ENCODE assay signal across 12 cellular contexts in genomic region chr9:136645903-136646754, GRCh38. TPM values are rescaled to one million over a fixed set of nuclear protein-coding genes. Genes with fewer than 3 reads are reported as not detected.
DNase-seq lines count a peak whose midpoint lies in the region; ATAC-seq, FAIRE-seq and TF ChIP-seq lines count a peak whose summit lies in the region.
"Had no signal": no experiment of that assay in that cellular context is flagged by ENCODE, and none has a peak within 500 bp of the region (broad histone marks: within the 10 kb centered on the region; RNA-seq: fewer than 3 reads in every experiment).

No MANE protein-coding gene starts in this region.

- peak in 1 of 2 experiments; percentile 71; a peak in 2 of 4 replicates for TF ChIP-seq POLR2A in HepG2 (IDR thresholded peaks at IDR 0.05; ENCODE audit: insufficient read depth in 1 of 2, low read depth in 2 of 2, low read length in 2 of 2)

- no peaks in the 10 kb centered on the region for H3K36me3 ChIP-seq in HepG2 (replicated peaks in 1 of 2; ENCODE audit: control insufficient read depth in 1 of 2, insufficient read depth in 2 of 2, low read length in 2 of 2)
- no peaks in the 10 kb centered on the region for H3K36me3 ChIP-seq in subcutaneous abdominal adipose tissue (ENCODE audit: control insufficient read depth in 5 of 5, insufficient read depth in 5 of 5, low read length in 5 of 5)

- peak overlapping the region; percentile 44 to 67 (median 51); a peak in 5 of 6 replicates for H3K4me3 ChIP-seq in HepG2 (replicated peaks in 1 of 3; ENCODE audit: insufficient read depth in 1 of 3, low read depth in 2 of 3, low read length in 3 of 3)
- H3K4me3 ChIP-seq in subcutaneous abdominal adipose tissue (ENCODE audit: low read depth in 1 of 5, low read length in 5 of 5), result peak overlapping the region in 4 of 5 donors; percentile 30 to 68 (median 58)

- intact Hi-C loops in HepG2 (cut with micrococcal nuclease; ENCODE audit: unreplicated experiment), result loop anchor here (5.0 kb wide), 1 partner anchor 46 kb away; no protein-coding TSS in a partner anchor

- H3K9me3 ChIP-seq in HepG2 (ENCODE audit: low read length), result no peaks in the 10 kb centered on the region
- H3K9me3 ChIP-seq in subcutaneous abdominal adipose tissue (ENCODE audit: control insufficient read depth in 5 of 5, low read length in 5 of 5), result no peaks in the 10 kb centered on the region

- H3K27ac ChIP-seq in HepG2 (ENCODE audit: extremely low read length, insufficient read depth, low read length) (peak overlapping the region; percentile 13), subcutaneous abdominal adipose tissue (ENCODE audit: low read depth, low read length) (peak overlapping the region; percentile 85)
- H3K27ac ChIP-seq: epithelial cell of prostate, KMS-11 had no signal

- WGBS in HepG2 (ENCODE audit: low lambda C conversion rate), result 43% methylated on average over 1 of the region's 40 CpGs

- no peak for TF ChIP-seq RAD21 in HepG2 (CRISPR knock-in tag; IDR thresholded peaks at IDR 0.05)

- in situ Hi-C loops in HepG2 (cut with HindIII; ENCODE audit: extremely low pct_ligation_motif_present, low pct_unique_long_range_greater_than_20kb), result loop anchor here (25.0 kb wide), 1 partner anchor 309 kb away; the partner anchor contains the start of gene GPSM1

- H4K20me1 ChIP-seq in HepG2 (ENCODE audit: insufficient read depth, low read length), result no peaks in the 10 kb centered on the region

- TF ChIP-seq CTCF in HepG2 (CRISPR knock-in tag; IDR thresholded peaks at IDR 0.05), result peak; percentile 60

- BruUV-seq in HepG2 (replicated peaks; lab: Mats Ljungman, UMichigan), result no TSS peak

- peaks cover 40% of the 10 kb centered on the region for H3K4me1 ChIP-seq in HepG2 (ENCODE audit: insufficient read depth, low read length)
- peaks cover 3 to 66% (median 33%) of the 10 kb centered on the region in 5 donors for H3K4me1 ChIP-seq in subcutaneous abdominal adipose tissue (ENCODE audit: control insufficient read depth in 5 of 5, insufficient read depth in 5 of 5, low read length in 5 of 5)

- DNase-seq in Kasumi-1 (lab: John Stamatoyannopoulos, UW) (peak; percentile 56 to 81), dermis blood vessel endothelial cell (peak; percentile 98), HepG2 (ENCODE audit: low spot score) (peak; percentile 24), NCI-H1417 (lab: John Stamatoyannopoulos, UW) (no peak), AG08395 (ENCODE audit: low spot score) (no peak)
- DNase-seq: DMS79 treated with DMSO at 0.1 percent for 48 hours, NCI-H748 treated with DMSO at 0.1 percent for 48 hours had no signal

- ATAC-seq in HepG2 (peak; percentile 69), HG03039 (IDR thresholded peaks at IDR 0.05; ENCODE audit: unreplicated experiment) (no peak), GM21723 (IDR thresholded peaks at IDR 0.05; ENCODE audit: unreplicated experiment) (no peak)

- TF ChIP-seq EP300 in HepG2 (IDR thresholded peaks at IDR 0.05; ENCODE audit: low read depth in 2 of 2, low read length in 2 of 2) (no peak), HepG2 (CRISPR knock-in tag; IDR thresholded peaks at IDR 0.05; ENCODE audit: borderline replicate concordance) (no peak)

- POLR2A ChIA-PET in HepG2 (lab: Yijun Ruan, JAX), result interaction anchor here (0.6 kb wide), 1 partner anchor 145 kb away, joined by 3 read pairs; no protein-coding TSS in a partner anchor

- H2AFZ ChIP-seq in HepG2 (ENCODE audit: low read length), result no peak overlapping the region

- CTCF ChIA-PET in HepG2 (lab: Yijun Ruan, JAX; ENCODE audit: low intra/inter-chr PET ratio, low total read pairs), result interaction anchor here (1.5 kb wide), 1 partner anchor 48 kb away, joined by 3 read pairs; no protein-coding TSS in a partner anchor

- no peak for FAIRE-seq in HepG2 (lab: Jason Lieb, UNC)

- peak overlapping the region; percentile 88 for H3K4me2 ChIP-seq in HepG2 (ENCODE audit: low read depth, low read length)
- H3K4me2 ChIP-seq: KMS-11 had no signal

- H3K79me2 ChIP-seq in HepG2 (ENCODE audit: insufficient read depth, low read length), result no peaks in the 10 kb centered on the region

- H3K27me3 ChIP-seq in HepG2 (ENCODE audit: control insufficient read depth in 1 of 2, insufficient read depth in 2 of 2, low read length in 2 of 2) (peaks cover 2 to 31% of the 10 kb centered on the region in 2 experiments), subcutaneous abdominal adipose tissue (ENCODE audit: control insufficient read depth in 5 of 5, insufficient read depth in 4 of 5, low read length in 5 of 5) (peaks cover 0 to 15% (median 13%) of the 10 kb centered on the region in 5 donors)

- H3K9ac ChIP-seq in HepG2 (ENCODE audit: insufficient read depth, low read depth, low read length) (peak overlapping the region; percentile 45), subcutaneous abdominal adipose tissue (ENCODE audit: low read length in 5 of 5) (peak overlapping the region in 3 of 5 donors; percentile 56 to 71 (median 68))
- H3K9ac ChIP-seq: KMS-11 had no signal

TF ChIP-seq in HepG2, 621 proteins besides CTCF, POLR2A, EP300 and RAD21 (continues in another document):
- TF ChIP-seq ZNF431 (CRISPR knock-in tag; IDR thresholded peaks at IDR 0.05; ENCODE audit: borderline replicate concordance, low read depth) (no peak), PATZ1 (CRISPR knock-in tag; IDR thresholded peaks at IDR 0.05) (peak; percentile 60), NFYB (CRISPR knock-in tag; IDR thresholded peaks at IDR 0.05) (no peak), TBX2 (CRISPR knock-in tag; IDR thresholded peaks at IDR 0.05; ENCODE audit: borderline replicate concordance) (peak; percentile 16; the same call in 1 of the 2 replicates)

RNA-seq across cellular contexts. Expression of gene EGFL7, which starts 16.6 kb away (rescaled TPM):
- total RNA-seq in dermis blood vessel endothelial cell, result 571 and 768 TPM in 2 replicates
- total RNA-seq in HepG2 (2016; rRNA removed; fragmentation: Illumina TruSeq; extraction: Trizol), result 0.20 TPM in 1 of 2 replicates, not detected in the other
- 0.61 and 0.88 TPM in 2 replicates for total RNA-seq in HepG2 (2016; cell fraction: cytosol; rRNA removed; fragmentation: Illumina TruSeq; extraction: Trizol; ENCODE audit: low read depth)
- 0.19 and 0.32 TPM in 2 replicates for total RNA-seq in HepG2 (2016; cell fraction: insoluble cytoplasmic fraction; rRNA removed; fragmentation: Illumina TruSeq; extraction: Trizol)
- total RNA-seq in HepG2 (2016; cell fraction: membrane; rRNA removed; fragmentation: Illumina TruSeq; extraction: Trizol), result 0.59 and 0.93 TPM in 2 replicates
- total RNA-seq in HepG2 (2016; cell fraction: nucleus; rRNA removed; fragmentation: Illumina TruSeq; extraction: Trizol), result 0.40 TPM in 1 of 2 replicates, not detected in the other
- polyA plus RNA-seq in HepG2 (2011; rRNA removed), result 5.1 and 10.3 TPM in 2 replicates
- 7.6 and 12.5 TPM in 2 replicates for polyA plus RNA-seq in HepG2 (2011; cell fraction: cytosol; rRNA removed)
- 20.6 and 22.6 TPM in 2 replicates for polyA plus RNA-seq in HepG2 (2011; cell fraction: nucleus; rRNA removed)
- polyA plus RNA-seq in HepG2 (2012), result 1.6 and 2.3 TPM in 2 replicates
- 0.54 and 0.89 TPM in 2 replicates for polyA plus RNA-seq in HepG2 (2016; cell fraction: cytosol; fragmentation: Illumina TruSeq; extraction: Trizol; ENCODE audit: low read depth)
- polyA plus RNA-seq in HepG2 (2016; cell fraction: insoluble cytoplasmic fraction; fragmentation: Illumina TruSeq; extraction: Trizol; ENCODE audit: low read depth), result 0.20 and 0.56 TPM in 2 replicates
- 0.68 and 0.72 TPM in 2 replicates for polyA plus RNA-seq in HepG2 (2016; cell fraction: membrane; fragmentation: Illumina TruSeq; extraction: Trizol; ENCODE audit: low read depth)
- not detected in 2 replicates for polyA plus RNA-seq in HepG2 (2016; cell fraction: nucleus; fragmentation: Illumina TruSeq; extraction: Trizol; ENCODE audit: insufficient read depth, low read depth)
- 3.6 and 4.7 TPM in 2 replicates for polyA minus RNA-seq in HepG2 (2011; rRNA and poly(A)+ RNA removed; ENCODE audit: low replicate concordance)
- 3.1 and 3.3 TPM in 2 replicates for polyA minus RNA-seq in HepG2 (2011; cell fraction: cytosol; rRNA and poly(A)+ RNA removed)
- polyA minus RNA-seq in HepG2 (2011; cell fraction: nucleus; rRNA and poly(A)+ RNA removed), result 1.9 and 3.0 TPM in 2 replicates

RNA-seq across cellular contexts. Expression of gene AGPAT2, which starts 41.1 kb away (rescaled TPM):
- total RNA-seq in dermis blood vessel endothelial cell (46.1 and 62.6 TPM in 2 replicates), HepG2 (2016; rRNA removed; fragmentation: Illumina TruSeq; extraction: Trizol) (2.5 and 3.9 TPM in 2 replicates)
- 5.2 and 5.9 TPM in 2 replicates for total RNA-seq in HepG2 (2016; cell fraction: cytosol; rRNA removed; fragmentation: Illumina TruSeq; extraction: Trizol; ENCODE audit: low read depth)
- 2.1 and 3.5 TPM in 2 replicates for total RNA-seq in HepG2 (2016; cell fraction: insoluble cytoplasmic fraction; rRNA removed; fragmentation: Illumina TruSeq; extraction: Trizol)
- total RNA-seq in HepG2 (2016; cell fraction: membrane; rRNA removed; fragmentation: Illumina TruSeq; extraction: Trizol), result 6.3 and 6.7 TPM in 2 replicates
- 3.1 and 3.9 TPM in 2 replicates for total RNA-seq in HepG2 (2016; cell fraction: nucleus; rRNA removed; fragmentation: Illumina TruSeq; extraction: Trizol)
- polyA plus RNA-seq in HepG2 (2011; rRNA removed), result 25.8 and 33.0 TPM in 2 replicates
- polyA plus RNA-seq in HepG2 (2011; cell fraction: cytosol; rRNA removed), result 34.1 and 37.6 TPM in 2 replicates
- 32.1 and 35.6 TPM in 2 replicates for polyA plus RNA-seq in HepG2 (2011; cell fraction: nucleus; rRNA removed)
- polyA plus RNA-seq in HepG2 (2012), result 9.3 and 10.6 TPM in 2 replicates
- 8.4 and 9.1 TPM in 2 replicates for polyA plus RNA-seq in HepG2 (2016; cell fraction: cytosol; fragmentation: Illumina TruSeq; extraction: Trizol; ENCODE audit: low read depth)
- polyA plus RNA-seq in HepG2 (2016; cell fraction: insoluble cytoplasmic fraction; fragmentation: Illumina TruSeq; extraction: Trizol; ENCODE audit: low read depth), result 3.6 and 3.8 TPM in 2 replicates
- polyA plus RNA-seq in HepG2 (2016; cell fraction: membrane; fragmentation: Illumina TruSeq; extraction: Trizol; ENCODE audit: low read depth), result 9.7 and 9.8 TPM in 2 replicates
- polyA plus RNA-seq in HepG2 (2016; cell fraction: nucleus; fragmentation: Illumina TruSeq; extraction: Trizol; ENCODE audit: insufficient read depth, low read depth), result 8.2 and 8.4 TPM in 2 replicates
- 34.1 and 96.5 TPM in 2 replicates for polyA minus RNA-seq in HepG2 (2011; rRNA and poly(A)+ RNA removed; ENCODE audit: low replicate concordance)
- polyA minus RNA-seq in HepG2 (2011; cell fraction: cytosol; rRNA and poly(A)+ RNA removed), result 12.3 and 17.9 TPM in 2 replicates
- polyA minus RNA-seq in HepG2 (2011; cell fraction: nucleus; rRNA and poly(A)+ RNA removed), result 6.1 and 6.2 TPM in 2 replicates

Comparison
In these comparisons a context has a peak if more than half of its experiments do, and no peak if none do; other contexts are left out.
1. DNase-seq: peak in Kasumi-1 (2 of 2), dermis blood vessel endothelial cell (single experiment) and HepG2 (single experiment); none in NCI-H1417 (0 of 3) and AG08395 (single experiment).
2. RNA of gene EGFL7, which starts 16.6 kb away (total RNA-seq): 571 to 768 TPM in dermis blood vessel endothelial cell; 0.19 to 0.93 TPM in HepG2; every median in the first group is over 100 times any median in the second.